Comparison of ENCODE assay signal across 14 cellular contexts in the genomic region with DNA sequence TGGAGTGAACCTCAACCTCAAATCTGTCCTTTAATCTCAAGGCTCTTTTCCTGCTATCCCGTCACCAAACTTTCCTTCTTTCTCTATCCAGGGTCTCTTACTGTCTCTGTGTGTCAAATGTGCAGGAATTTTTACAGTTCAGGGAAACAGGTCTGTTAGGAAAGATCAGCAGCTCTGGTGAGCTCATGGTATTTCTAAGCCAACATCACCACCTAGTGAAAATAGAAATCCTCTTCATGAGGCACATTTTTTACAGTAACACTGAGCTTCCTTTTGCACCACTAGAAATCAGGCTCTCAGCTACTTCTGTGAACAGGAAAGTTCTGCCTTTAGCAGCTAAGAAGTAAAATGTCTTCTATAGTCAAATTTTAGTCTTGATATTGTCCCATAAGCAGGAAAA. TPM values are rescaled to one million over a fixed set of nuclear protein-coding genes. Genes with fewer than 3 reads are reported as not detected.
A peak's percentile ranks its signal among the peaks of the same experiment; 100 is the strongest.
DNase-seq lines count a peak whose midpoint lies in the region; TF ChIP-seq lines count a peak whose summit lies in the region.
"Had no signal": no experiment of that assay in that cellular context is flagged by ENCODE, and none has a peak within 500 bp of the region (broad histone marks: within the 10 kb centered on the region; RNA-seq: fewer than 3 reads in every experiment).

No MANE protein-coding gene starts in this region.

- WGBS in endodermal cell (ENCODE audit: insufficient coverage in 1 of 2, insufficient read length in 1 of 2), 2 experiments: 0% methylated on average over 1 of the region's 1 CpG; no CpG with 5 or more reads in 1 of the 2 experiments

- H3K9ac ChIP-seq in endodermal cell (ENCODE audit: extremely low read depth, low read length, poor library complexity, severe bottlenecking): peak overlapping the region; percentile 22

- H3K4me3 ChIP-seq in endodermal cell (ENCODE audit: low read length): peak overlapping the region; percentile 80
- H3K4me3 ChIP-seq: gastroesophageal sphincter, ovary had no signal

- H3K4me3 Mint-ChIP-seq in endodermal cell: peak overlapping the region; percentile 70
- H3K4me3 Mint-ChIP-seq: activated naive CD8-positive, alpha-beta T cell treated with anti-CD3 and anti-CD28 coated beads, Interleukin-2, amount 50 U/mL, for 24 hours had no signal

- peak; percentile 68 for TF ChIP-seq CTCF in endodermal cell (conservative IDR thresholded peaks at IDR 0.05)

- H3K27me3 ChIP-seq in endodermal cell (ENCODE audit: control insufficient read depth, insufficient read depth, low read length, poor library complexity, severe bottlenecking): no peaks in the 10 kb centered on the region
- H3K27me3 ChIP-seq: gastroesophageal sphincter, ovary had no signal

- DNase-seq in NCI-H748 (lab: John Stamatoyannopoulos, UW; ENCODE audit: unreplicated experiment) (peak; percentile 42), NCI-H748 treated with DMSO at 0.1 percent for 48 hours (lab: John Stamatoyannopoulos, UW) (no peak), NCI-H460 (ENCODE audit: extremely low read depth, low read depth) (peak; percentile 1), endodermal cell (no peak), pons (ENCODE audit: low spot score) (peak; percentile 5), DMS79 (lab: John Stamatoyannopoulos, UW) (no peak), NCI-H524 treated with DMSO at 0.1 percent for 48 hours (lab: John Stamatoyannopoulos, UW) (no peak)
- no peak for DNase-seq in activated effector memory CD4-positive, alpha-beta T cell treated with anti-CD3 and anti-CD28 coated beads, Interleukin-2, amount 50 U/mL, for 16 hours
- DNase-seq: activated CD8-positive, alpha-beta memory T cell treated with anti-CD3 and anti-CD28 coated beads, Interleukin-2, amount 50 U/mL, for 4 hours; activated naive CD8-positive, alpha-beta T cell treated with anti-CD3 and anti-CD28 coated beads, Interleukin-2, amount 50 U/mL, for 24 hours; NCI-H2171 treated with DMSO at 0.1 percent for 48 hours; ovary; stimulated activated CD8-positive, alpha-beta memory T cell treated with anti-CD3 and anti-CD28 coated beads, Interleukin-4, amount 100 ng/mL, for 48 hours had no signal

- no peaks in the 10 kb centered on the region for H3K36me3 ChIP-seq in endodermal cell (ENCODE audit: control insufficient read depth, insufficient read depth, low read length)
- H3K36me3 ChIP-seq: gastroesophageal sphincter, ovary had no signal

- H3K9me3 Mint-ChIP-seq in endodermal cell: peaks cover 53% of the 10 kb centered on the region
- H3K9me3 Mint-ChIP-seq: activated naive CD8-positive, alpha-beta T cell treated with anti-CD3 and anti-CD28 coated beads, Interleukin-2, amount 50 U/mL, for 24 hours had no signal

- H3K4me1 ChIP-seq in endodermal cell (ENCODE audit: control insufficient read depth, insufficient read depth, low read length): no peaks in the 10 kb centered on the region
- H3K4me1 ChIP-seq: gastroesophageal sphincter had no signal

- H3K36me3 Mint-ChIP-seq in endodermal cell (ENCODE audit: low read depth): peaks cover 5% of the 10 kb centered on the region

- peaks cover 12% of the 10 kb centered on the region for H3K4me1 Mint-ChIP-seq in endodermal cell
- H3K4me1 Mint-ChIP-seq: activated naive CD8-positive, alpha-beta T cell treated with anti-CD3 and anti-CD28 coated beads, Interleukin-2, amount 50 U/mL, for 24 hours had no signal

- H3K9me3 ChIP-seq in endodermal cell (ENCODE audit: control insufficient read depth, low read length): no peaks in the 10 kb centered on the region
- H3K9me3 ChIP-seq: gastroesophageal sphincter, ovary had no signal

- H3K27ac ChIP-seq in endodermal cell (ENCODE audit: low read depth, low read length): no peak overlapping the region
- H3K27ac ChIP-seq: gastroesophageal sphincter, ovary had no signal

- peak overlapping the region; percentile 92 for H3K27ac Mint-ChIP-seq in endodermal cell
- H3K27ac Mint-ChIP-seq: activated naive CD8-positive, alpha-beta T cell treated with anti-CD3 and anti-CD28 coated beads, Interleukin-2, amount 50 U/mL, for 24 hours had no signal

- H3K27me3 Mint-ChIP-seq in endodermal cell (ENCODE audit: insufficient read depth): no peaks in the 10 kb centered on the region
- H3K27me3 Mint-ChIP-seq: activated naive CD8-positive, alpha-beta T cell treated with anti-CD3 and anti-CD28 coated beads, Interleukin-2, amount 50 U/mL, for 24 hours had no signal

RNA-seq across cellular contexts. Expression of a gene that starts 39.6 kb away (rescaled TPM):
- 29.4 and 30.6 TPM in 2 replicates for total RNA-seq in NCI-H460 (2014; rRNA removed; shearing (Covaris generic))
- 18.3 and 20.3 TPM in 2 replicates for polyA plus RNA-seq in NCI-H460 (2014; cell fraction: nucleus; rRNA removed)
- 10 to 100 TPM; 13.9 to 14.5 TPM for total RNA-seq in endodermal cell
- polyA plus RNA-seq in endodermal cell (2013, experiment 1 of 2): 45.3 TPM
- polyA plus RNA-seq in endodermal cell (2013, experiment 2 of 2): 44.3 TPM

Comparison
In these comparisons a context has a peak if more than half of its experiments do, and no peak if none do; other contexts are left out.
1. DNase-seq: peak in NCI-H748 (single experiment), NCI-H460 (single experiment) and pons (single experiment); none in NCI-H748 treated with DMSO at 0.1 percent for 48 hours (single experiment), endodermal cell (single experiment), DMS79 (single experiment), activated effector memory CD4-positive, alpha-beta T cell treated with anti-CD3 and anti-CD28 coated beads, Interleukin-2, amount 50 U/mL, for 16 hours (single experiment) and NCI-H524 treated with DMSO at 0.1 percent for 48 hours (single experiment).